Comparison of ENCODE assay signal across 8 cellular contexts in the genomic region with DNA sequence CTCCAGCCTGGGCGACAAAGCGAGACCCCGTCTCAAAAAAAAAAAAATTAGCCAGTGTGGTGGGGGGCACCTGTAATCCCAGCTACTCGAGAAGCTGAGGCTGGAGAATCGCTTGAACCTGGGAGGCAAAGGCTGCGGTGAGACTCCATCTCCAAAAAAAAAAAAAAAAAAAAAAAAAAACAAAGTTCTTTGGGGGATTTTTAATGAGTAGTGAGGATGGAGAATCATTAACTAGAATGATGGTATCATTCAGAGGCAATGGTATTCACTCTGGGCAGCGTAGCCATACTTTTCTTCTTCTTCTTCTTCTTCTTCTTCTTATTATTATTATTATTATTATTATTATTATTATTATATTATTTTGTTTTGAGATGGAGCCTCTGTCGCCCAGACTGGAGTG. TPM values are rescaled to one million over a fixed set of nuclear protein-coding genes. Genes with fewer than 3 reads are reported as not detected.
DNase-seq lines count a peak whose midpoint lies in the region; ATAC-seq and TF ChIP-seq lines count a peak whose summit lies in the region.
"Not testable (repeated sequence)": the region's sequence is repeated elsewhere in the genome, so short reads cannot be mapped to it uniquely, and the experiment has no call there.
"Had no signal": no experiment of that assay in that cellular context is flagged by ENCODE, and none has a peak within 500 bp of the region (broad histone marks: within the 10 kb centered on the region; RNA-seq: fewer than 3 reads in every experiment).

No MANE protein-coding gene starts in this region.

- not testable (repeated sequence) for H3K79me1 ChIP-seq in mesenchymal stem cell (replicated peaks; ENCODE audit: low read length, poor library complexity, severe bottlenecking)

- intact Hi-C loops in HCT116 (cut with micrococcal nuclease); PC-9 (cut with micrococcal nuclease; ENCODE audit: unreplicated experiment): not testable (repeated sequence)

- peaks cover 46% of the 10 kb centered on the region for H3F3A ChIP-seq in PC-9 (ENCODE audit: insufficient read depth, low read depth)

- CTCF ChIA-PET in HCT116 (lab: Charles Lee) (interaction anchor here (1.5 kb wide), 1 partner anchor 10 kb away, joined by 6 read pairs; no protein-coding TSS in a partner anchor), PC-9 (lab: Charles Lee) (interaction anchor here (0.6 kb wide), 1 partner anchor 749 kb away, joined by 15 read pairs; no protein-coding TSS in a partner anchor), RWPE1 (lab: Yijun Ruan, JAX) (interaction anchor here (0.6 kb wide), 1 partner anchor 8 kb away, joined by 4 read pairs; no protein-coding TSS in a partner anchor)

- not testable (repeated sequence) for H3K4me3 ChIP-seq in HCT116 (replicated peaks in 1 of 2; ENCODE audit: low read depth in 1 of 2, low read length in 2 of 2); PC-9; mesenchymal stem cell (ENCODE audit: insufficient read depth in 1 of 2, low read depth in 1 of 2, low read length in 2 of 2)

- not testable (repeated sequence) for H2BK120ac ChIP-seq in mesenchymal stem cell (ENCODE audit: low read depth, low read length)

- TF ChIP-seq POLR2A in HCT116 (IDR thresholded peaks at IDR 0.05; ENCODE audit: borderline replicate concordance, extremely low read depth, insufficient read depth, insufficient read length), result not testable (repeated sequence)

- TF ChIP-seq CTCF in HCT116 (IDR thresholded peaks at IDR 0.05 in 2 of 3, conservative IDR thresholded peaks at IDR 0.05 in 1 of 3; ENCODE audit: borderline replicate concordance in 1 of 3, insufficient read depth in 1 of 3, low read depth in 2 of 3, low read length in 2 of 3); PC-9 (conservative IDR thresholded peaks at IDR 0.05); RWPE1 (conservative IDR thresholded peaks at IDR 0.05; ENCODE audit: low read depth): not testable (repeated sequence)

- not testable (repeated sequence) for H3K18ac ChIP-seq in mesenchymal stem cell (ENCODE audit: low read depth in 1 of 2, low read length in 2 of 2)

- not testable (repeated sequence) for H2AFZ ChIP-seq in HCT116 (ENCODE audit: low read depth, low read length, poor library complexity, severe bottlenecking); PC-9; mesenchymal stem cell (ENCODE audit: low read depth, low read length)

- in situ Hi-C loops in ACHN (cut with HindIII; ENCODE audit: low pct_ligation_motif_present, low pct_unique_long_range_greater_than_20kb, low sequenced_read_pairs), result not testable (repeated sequence)

- H2BK12ac ChIP-seq in mesenchymal stem cell (ENCODE audit: low read length in 2 of 2), result not testable (repeated sequence)

- H2BK5ac ChIP-seq in mesenchymal stem cell (ENCODE audit: low read depth, low read length, poor library complexity, severe bottlenecking), result not testable (repeated sequence)

- H3K27ac ChIP-seq in HCT116 (ENCODE audit: low read depth, low read length), result peak overlapping the region; percentile 72
- peak overlapping the region; percentile 65 for H3K27ac ChIP-seq in PC-9
- peak overlapping the region; percentile 39 for H3K27ac ChIP-seq in RWPE1
- peak overlapping the region; percentile 67 for H3K27ac ChIP-seq in mesenchymal stem cell (ENCODE audit: low read length, poor library complexity, severe bottlenecking)

- peak overlapping the region; percentile 61 for H3K9ac ChIP-seq in HCT116 (ENCODE audit: low read length)
- H3K9ac ChIP-seq in mesenchymal stem cell (ENCODE audit: low read length), result not testable (repeated sequence)

- H3K27me3 ChIP-seq in HCT116 (ENCODE audit: insufficient read depth, low read length); PC-9 (ENCODE audit: insufficient read depth, low read depth); mesenchymal stem cell (ENCODE audit: control insufficient read depth in 1 of 2, insufficient read depth in 1 of 2, low read length in 2 of 2): not testable (repeated sequence)

- H3K79me2 ChIP-seq in HCT116 (ENCODE audit: insufficient read depth, low read length); PC-9 (ENCODE audit: low read depth): not testable (repeated sequence)

- H4K20me1 ChIP-seq in HCT116 (ENCODE audit: insufficient read depth); PC-9 (ENCODE audit: insufficient read depth): not testable (repeated sequence)

- H2BK15ac ChIP-seq in mesenchymal stem cell (ENCODE audit: low read depth, poor library complexity, severe bottlenecking), result not testable (repeated sequence)

- not testable (repeated sequence) for BruUV-seq in HCT116 (replicated peaks; lab: Mats Ljungman, UMichigan); PC-9 (replicated peaks; lab: Mats Ljungman, UMichigan)

- H3K14ac ChIP-seq in mesenchymal stem cell (ENCODE audit: low read length in 2 of 2), result not testable (repeated sequence)

- DNase-seq in ACHN, result peak; percentile 74
- DNase-seq in HCT116 (ENCODE audit: low read depth, low spot score); PC-9; RWPE1 (ENCODE audit: low spot score); mesenchymal stem cell: not testable (repeated sequence)
- peak; percentile 38 for DNase-seq in glomerular visceral epithelial cell (ENCODE audit: extremely low spot score)
- DNase-seq in renal cortical epithelial cell (ENCODE audit: low read depth), result peak; percentile 74

- 87% methylated on average over 1 of the region's 8 CpGs for WGBS in mesenchymal stem cell

- H3K36me3 ChIP-seq in HCT116 (ENCODE audit: control insufficient read depth in 1 of 2, insufficient read depth in 2 of 2, low read length in 2 of 2); PC-9 (ENCODE audit: low read depth); mesenchymal stem cell (ENCODE audit: control insufficient read depth in 1 of 2, insufficient read depth in 2 of 2, low read depth in 1 of 2, low read length in 2 of 2): not testable (repeated sequence)

- H3K23ac ChIP-seq in mesenchymal stem cell (ENCODE audit: low read length in 2 of 2), result not testable (repeated sequence)

- not testable (repeated sequence) for H4K91ac ChIP-seq in mesenchymal stem cell (ENCODE audit: low read length)

- not testable (repeated sequence) for H4K8ac ChIP-seq in mesenchymal stem cell (ENCODE audit: low read length)

- RAD21 ChIA-PET in HCT116 (lab: Charles Lee; ENCODE audit: low non-redundant PET in 1 of 2, low total read pairs in 2 of 2, uncharacterized antibody in 2 of 2, unreplicated experiment in 2 of 2), result interaction anchor here in 1 of 2 experiments (0.6 kb wide), 1 partner anchor 327 kb away, joined by 3 read pairs; the partner anchor contains the start of gene CDH1

- not testable (repeated sequence) for H2AK5ac ChIP-seq in mesenchymal stem cell (ENCODE audit: low read length, severe bottlenecking)

- TF ChIP-seq RAD21 in HCT116 (IDR thresholded peaks at IDR 0.05; ENCODE audit: low read depth), result not testable (repeated sequence)

- H3K4me1 ChIP-seq in HCT116 (ENCODE audit: control insufficient read depth in 1 of 2, insufficient read depth in 2 of 2, low read length in 2 of 2) (peaks cover 46 to 82% of the 10 kb centered on the region in 2 experiments), PC-9 (replicated peaks; ENCODE audit: insufficient read depth) (peaks cover 31% of the 10 kb centered on the region), mesenchymal stem cell (ENCODE audit: control insufficient read depth, insufficient read depth, low read depth, low read length) (peaks cover 16% of the 10 kb centered on the region)

- not testable (repeated sequence) for H3K9me2 ChIP-seq in HCT116 (ENCODE audit: insufficient read depth); PC-9 (ENCODE audit: insufficient read depth)

- peak overlapping the region; percentile 62 for H3K4me2 ChIP-seq in HCT116 (ENCODE audit: low read length)
- not testable (repeated sequence) for H3K4me2 ChIP-seq in PC-9; mesenchymal stem cell (ENCODE audit: low read length, poor library complexity, severe bottlenecking)

- POLR2A ChIA-PET in HCT116 (lab: Charles Lee), result interaction anchor here (0.7 to 3.9 kb wide), 2 partner anchors 10 to 57 kb away, joined by 4 to 30 read pairs; no protein-coding TSS in a partner anchor
- POLR2A ChIA-PET in PC-9 (lab: Charles Lee; ENCODE audit: unreplicated experiment); RWPE1 (lab: Yijun Ruan, JAX; ENCODE audit: low non-redundant PET): not testable (repeated sequence)

- not testable (repeated sequence) for H3K9me3 ChIP-seq in HCT116 (ENCODE audit: control insufficient read depth in 1 of 2, insufficient read depth in 1 of 2, low read depth in 1 of 2, low read length in 2 of 2); PC-9 (ENCODE audit: insufficient read depth, low read depth); mesenchymal stem cell (ENCODE audit: control insufficient read depth, low read length)

- not testable (repeated sequence) for H3K4ac ChIP-seq in mesenchymal stem cell (ENCODE audit: low read depth in 1 of 2, low read length in 2 of 2)

- not testable (repeated sequence) for ATAC-seq in HCT116

RNA-seq across cellular contexts. Expression of gene HAS3, which starts 42.0 kb away (rescaled TPM):
- 140 TPM for total RNA-seq in HCT116 (2021; ENCODE audit: unreplicated experiment)
- 56.6 and 57.5 TPM in 2 replicates for polyA plus RNA-seq in HCT116 (2012)
- total RNA-seq in PC-9 (2021), result 2.5 and 2.7 TPM in 2 replicates
- polyA plus RNA-seq in mesenchymal stem cell (2013, experiment 1 of 2), result 0.06 TPM
- polyA plus RNA-seq in mesenchymal stem cell (2013, experiment 2 of 2), result 0.10 TPM
- 15.5 and 22.8 TPM in 2 replicates for total RNA-seq in renal cortical epithelial cell
- polyA plus RNA-seq: CD14-positive monocyte had no signal
